In genomic region chr12:6330192-6330591, GRCh38 we compare ENCODE assay signal across 15 cellular contexts. TPM values are rescaled to one million over a fixed set of nuclear protein-coding genes. Genes with fewer than 3 reads are reported as not detected.
DNase-seq lines count a peak whose midpoint lies in the region; ATAC-seq, FAIRE-seq and TF ChIP-seq lines count a peak whose summit lies in the region.
"Had no signal": no experiment of that assay in that cellular context is flagged by ENCODE, and none has a peak within 500 bp of the region (broad histone marks: within the 10 kb centered on the region; RNA-seq: fewer than 3 reads in every experiment).

No MANE protein-coding gene starts in this region.

- no peak overlapping the region for H3K27ac ChIP-seq in astrocyte (ENCODE audit: low read depth, low read length)
- peak overlapping the region in 5 of 8 donors; percentile 17 to 99 (median 98) for H3K27ac ChIP-seq in spleen

- H3K4me3 Mint-ChIP-seq in astrocyte (ENCODE audit: unreplicated experiment) = no peak overlapping the region
- H3K4me3 Mint-ChIP-seq: natural killer cell had no signal

- ATAC-seq in GM18511 (IDR thresholded peaks at IDR 0.05; ENCODE audit: unreplicated experiment) = peak; percentile 89
- ATAC-seq in HG02759 (IDR thresholded peaks at IDR 0.05; ENCODE audit: unreplicated experiment) = peak; percentile 77
- ATAC-seq in left colon = no peak
- ATAC-seq: natural killer cell had no signal

- H3K9me3 Mint-ChIP-seq in astrocyte (ENCODE audit: unreplicated experiment) = no peaks in the 10 kb centered on the region
- H3K9me3 Mint-ChIP-seq: natural killer cell had no signal

- peaks cover 61% of the 10 kb centered on the region for H4K20me1 ChIP-seq in astrocyte (ENCODE audit: insufficient read depth, low read length)

- 44 to 73% (median 66%) methylated on average over 5 of the region's 5 CpGs for WGBS in spleen, 5 donors

- no peaks in the 10 kb centered on the region for H3K27me3 Mint-ChIP-seq in astrocyte (ENCODE audit: low read depth, unreplicated experiment)

- H3K9me3 ChIP-seq in astrocyte (ENCODE audit: insufficient read depth, low read depth, low read length) (no peaks in the 10 kb centered on the region), spleen (no peaks in the 10 kb centered on the region)

- intact Hi-C loops in spleen (cut with DNase I; ENCODE audit: low total_unique reads) (loop anchor here (10.0 kb wide), 2 partner anchors 135 to 215 kb away; no protein-coding TSS in a partner anchor), left colon (cut with DNase I, micrococcal nuclease) (loop anchor here in 1 of 2 donors (10.0 kb wide), 1 partner anchor 205 kb away; the partner anchor contains the start of gene GAPDH)

- TF ChIP-seq POLR2A in spleen (IDR thresholded peaks at IDR 0.05) = no peak

- H3K36me3 Mint-ChIP-seq in astrocyte (ENCODE audit: low read depth, unreplicated experiment) = peaks cover 19% of the 10 kb centered on the region

- H3K9ac ChIP-seq in astrocyte (ENCODE audit: low read length) = no peak overlapping the region

- H2AFZ ChIP-seq in astrocyte (ENCODE audit: low read depth, low read length) = no peak overlapping the region

- H3K4me3 ChIP-seq in astrocyte (ENCODE audit: insufficient read depth, low read depth, low read length) = no peak overlapping the region
- H3K4me3 ChIP-seq in spleen = no peak overlapping the region

- H3K27me3 ChIP-seq in astrocyte (ENCODE audit: insufficient read depth, low read length) (no peaks in the 10 kb centered on the region), spleen (replicated peaks in 1 of 7) (peaks cover 0 to 73% (median 2%) of the 10 kb centered on the region in 7 donors)

- peaks cover 35% of the 10 kb centered on the region for H3K4me1 Mint-ChIP-seq in astrocyte (ENCODE audit: low read depth, unreplicated experiment)

- DNase-seq in astrocyte (ENCODE audit: low read depth) = no peak
- DNase-seq in spleen = peak; percentile 87
- DNase-seq in stimulated activated naive CD4-positive, alpha-beta T cell treated with Interleukin-2 at 50 U/mL for 16 hours (lab: John Stamatoyannopoulos, UW) = no peak
- DNase-seq in left colon = no peak
- DNase-seq in HPDE6-E6E7 (ENCODE audit: extremely low spot score) = no peak
- no peak for DNase-seq in hepatic stellate cell (ENCODE audit: low spot score)
- DNase-seq: activated T-cell treated with anti-CD3 and anti-CD28 coated beads for 4 hours, dorsolateral prefrontal cortex, EL, natural killer cell, NCI-H524 had no signal

- FAIRE-seq in astrocyte (lab: Jason Lieb, UNC) = no peak

- no peak for TF ChIP-seq CTCF in astrocyte (IDR thresholded peaks at IDR 0.05; ENCODE audit: insufficient read depth, low read depth, low read length)
- TF ChIP-seq CTCF in spleen (IDR thresholded peaks at IDR 0.05 in 8 of 11, conservative IDR thresholded peaks at IDR 0.05 in 3 of 11) = no peak

- H3K4me1 ChIP-seq in astrocyte (ENCODE audit: insufficient read depth, low read length) = peaks cover 33% of the 10 kb centered on the region
- peaks cover 65 to 100% (median 97%) of the 10 kb centered on the region in 6 donors for H3K4me1 ChIP-seq in spleen

- H3K4me2 ChIP-seq in astrocyte (ENCODE audit: low read length) = no peak overlapping the region

- peaks cover 34% of the 10 kb centered on the region for H3K79me2 ChIP-seq in astrocyte (ENCODE audit: insufficient read depth, low read length)

- peak overlapping the region; percentile 26 for H3K27ac Mint-ChIP-seq in astrocyte (ENCODE audit: unreplicated experiment)
- H3K27ac Mint-ChIP-seq: natural killer cell had no signal

- H3K36me3 ChIP-seq in astrocyte (ENCODE audit: insufficient read depth, low read length) = peaks cover 48% of the 10 kb centered on the region
- H3K36me3 ChIP-seq in spleen = peaks cover 2 to 93% (median 73%) of the 10 kb centered on the region in 6 donors

RNA-seq across cellular contexts. Expression of gene TNFRSF1A, which starts 11.7 kb away (rescaled TPM):
- total RNA-seq in astrocyte = 118 and 128 TPM in 2 replicates
- total RNA-seq in spleen = 100 to 1,000 TPM; 153 to 578 (median 224) TPM
- polyA plus RNA-seq in spleen = 10 to 100 TPM; 22.5 to 40.6 (median 22.8) TPM
- 100 to 1,000 TPM; 140 to 170 TPM for total RNA-seq in left colon

RNA-seq across cellular contexts. Expression of gene PLEKHG6, which starts 19.7 kb away (rescaled TPM):
- total RNA-seq in astrocyte (0.72 and 2.5 TPM in 2 replicates), spleen (1 to 10 TPM in 1 of 7 donors, under 1 TPM in 2, not detected in 4; 0.19 to 1.2 (median 0.74) TPM), left colon (100 to 1,000 TPM; 140 to 147 TPM)
- polyA plus RNA-seq in spleen = under 1 TPM; 0.10 to 0.12 (median 0.11) TPM
- total RNA-seq: LHCN-M2; natural killer cell; T-helper 1 cell treated with Interleukin-12 subunit alpha and Interleukin-12 subunit beta and Interleukin-4 antibody, amounts not matched to agents 30 ng/mL and 1 ng/mL, for 36 hours had no signal

RNA-seq across cellular contexts. Expression of gene SCNN1A, which starts 45.2 kb away (rescaled TPM):
- 0.94 and 1.3 TPM in 2 replicates for total RNA-seq in astrocyte
- total RNA-seq in spleen = 1 to 10 TPM in 6 of 7 donors, under 1 TPM in 1; 0.84 to 8.6 (median 2.0) TPM
- polyA plus RNA-seq in spleen = under 1 TPM; 0.17 to 0.22 (median 0.18) TPM
- total RNA-seq in left colon = 100 to 1,000 TPM; 289 to 459 TPM
- total RNA-seq: T-helper 1 cell treated with Interleukin-12 subunit alpha and Interleukin-12 subunit beta and Interleukin-4 antibody, amounts not matched to agents 30 ng/mL and 1 ng/mL, for 36 hours had no signal

RNA-seq across cellular contexts. Expression of gene LTBR, which starts 53.8 kb away (rescaled TPM):
- total RNA-seq in astrocyte (2.8 and 2.9 TPM in 2 replicates), spleen (100 to 1,000 TPM in 3 of 7 donors, 10 to 100 TPM in 4; 49.0 to 155 (median 87.8) TPM), left colon (100 to 1,000 TPM; 120 to 129 TPM)
- 10 to 100 TPM; 14.4 to 29.2 (median 15.7) TPM for polyA plus RNA-seq in spleen

Comparison
In these comparisons a context has a peak if more than half of its experiments do, and no peak if none do; other contexts are left out.
1. RNA of gene PLEKHG6, which starts 19.7 kb away (total RNA-seq): 140 to 147 TPM in left colon; 0.72 to 2.5 TPM in astrocyte and 0.19 to 1.2 TPM in spleen; every median in the first group is over 10 times any median in the second.
2. RNA of gene SCNN1A, which starts 45.2 kb away (total RNA-seq): 289 to 459 TPM in left colon; 0.84 to 8.6 TPM in spleen and 0.94 to 1.3 TPM in astrocyte; every median in the first group is over 10 times any median in the second.